ENCODE assay signal across 9 cellular contexts in genomic region chr6:34982424-34982852, GRCh38.
A peak's percentile ranks its signal among the peaks of the same experiment; 100 is the strongest.
DNase-seq lines count a peak whose midpoint lies in the region; ATAC-seq, FAIRE-seq and TF ChIP-seq lines count a peak whose summit lies in the region.
"Had no signal": no experiment of that assay in that cellular context is flagged by ENCODE, and none has a peak within 500 bp of the region (broad histone marks: within the 10 kb centered on the region; RNA-seq: fewer than 3 reads in every experiment).

No MANE protein-coding gene starts in this region.

- no peaks in the 10 kb centered on the region for H3K9me3 Mint-ChIP-seq in astrocyte (ENCODE audit: unreplicated experiment)
- H3K9me3 Mint-ChIP-seq: activated naive CD8-positive, alpha-beta T cell treated with anti-CD3 and anti-CD28 coated beads, Interleukin-2, amount 10 ng/mL, durations not matched to agents 7 days and 5 days had no signal

- H3K9ac ChIP-seq in astrocyte (ENCODE audit: low read length), result no peak overlapping the region
- no peak overlapping the region for H3K9ac ChIP-seq in HepG2 (ENCODE audit: insufficient read depth, low read depth, low read length)
- H3K9ac ChIP-seq in colonic mucosa (ENCODE audit: low read depth in 2 of 2, low read length in 2 of 2), result no peak overlapping the region

- no peak for TF ChIP-seq RAD21 in HepG2 (CRISPR knock-in tag; IDR thresholded peaks at IDR 0.05)

- H3K36me3 ChIP-seq in astrocyte (ENCODE audit: insufficient read depth, low read length) (no peaks in the 10 kb centered on the region), HepG2 (replicated peaks in 1 of 2; ENCODE audit: control insufficient read depth in 1 of 2, insufficient read depth in 2 of 2, low read length in 2 of 2) (peaks cover 15 to 48% of the 10 kb centered on the region in 2 experiments), Peyer's patch (peaks cover 0 to 59% (median 0%) of the 10 kb centered on the region in 3 donors), colonic mucosa (no peaks in the 10 kb centered on the region)

- no peaks in the 10 kb centered on the region for H3K27me3 ChIP-seq in astrocyte (ENCODE audit: insufficient read depth, low read length)
- H3K27me3 ChIP-seq in HepG2 (ENCODE audit: control insufficient read depth in 1 of 2, insufficient read depth in 2 of 2, low read length in 2 of 2), result no peaks in the 10 kb centered on the region
- no peaks in the 10 kb centered on the region for H3K27me3 ChIP-seq in Peyer's patch
- H3K27me3 ChIP-seq in colonic mucosa, result no peaks in the 10 kb centered on the region

- FAIRE-seq in astrocyte (lab: Jason Lieb, UNC) (no peak), HepG2 (lab: Jason Lieb, UNC) (peak; percentile 32)

- no peak overlapping the region for H3K4me3 ChIP-seq in astrocyte (ENCODE audit: insufficient read depth, low read depth, low read length)
- H3K4me3 ChIP-seq in HepG2 (replicated peaks in 1 of 3; ENCODE audit: insufficient read depth in 1 of 3, low read depth in 2 of 3, low read length in 3 of 3), result no peak overlapping the region
- H3K4me3 ChIP-seq in Peyer's patch, result no peak overlapping the region
- no peak overlapping the region for H3K4me3 ChIP-seq in colonic mucosa

- in situ Hi-C loops in HepG2 (cut with HindIII; ENCODE audit: extremely low pct_ligation_motif_present, low pct_unique_long_range_greater_than_20kb), result no loop called here

- H3K4me3 Mint-ChIP-seq in astrocyte (ENCODE audit: unreplicated experiment), result no peak overlapping the region
- H3K4me3 Mint-ChIP-seq: activated naive CD8-positive, alpha-beta T cell treated with anti-CD3 and anti-CD28 coated beads, Interleukin-2, amount 10 ng/mL, durations not matched to agents 7 days and 5 days had no signal

- H4K20me1 ChIP-seq in astrocyte (ENCODE audit: insufficient read depth, low read length), result no peaks in the 10 kb centered on the region
- H4K20me1 ChIP-seq in HepG2 (ENCODE audit: insufficient read depth, low read length), result no peaks in the 10 kb centered on the region

- no peaks in the 10 kb centered on the region for H3K36me3 Mint-ChIP-seq in astrocyte (ENCODE audit: low read depth, unreplicated experiment)

- H3K9me3 ChIP-seq in astrocyte (ENCODE audit: insufficient read depth, low read depth, low read length) (no peaks in the 10 kb centered on the region), HepG2 (ENCODE audit: low read length) (no peaks in the 10 kb centered on the region), Peyer's patch (no peaks in the 10 kb centered on the region), colonic mucosa (no peaks in the 10 kb centered on the region)

- TF ChIP-seq CTCF in astrocyte (IDR thresholded peaks at IDR 0.05; ENCODE audit: insufficient read depth, low read depth, low read length) (peak; percentile 47), HepG2 (CRISPR knock-in tag; IDR thresholded peaks at IDR 0.05) (peak; percentile 40), Peyer's patch (IDR thresholded peaks at IDR 0.05) (peak in 3 of 6 experiments; percentile 24 to 29 (median 27)), colonic mucosa (IDR thresholded peaks at IDR 0.05) (no peak)

- intact Hi-C loops in HepG2 (cut with micrococcal nuclease; ENCODE audit: unreplicated experiment) (no loop called here), colonic mucosa (cut with DNase I) (loop anchor here (10.0 kb wide), 1 partner anchor 262 kb away; no protein-coding TSS in a partner anchor)

- H3K4me1 Mint-ChIP-seq in astrocyte (ENCODE audit: low read depth, unreplicated experiment), result peaks cover 6% of the 10 kb centered on the region
- H3K4me1 Mint-ChIP-seq: activated naive CD8-positive, alpha-beta T cell treated with anti-CD3 and anti-CD28 coated beads, Interleukin-2, amount 10 ng/mL, durations not matched to agents 7 days and 5 days had no signal

- H3K4me1 ChIP-seq in astrocyte (ENCODE audit: insufficient read depth, low read length) (peaks cover 7% of the 10 kb centered on the region), HepG2 (ENCODE audit: insufficient read depth, low read length) (no peaks in the 10 kb centered on the region), Peyer's patch (no peaks in the 10 kb centered on the region), colonic mucosa (no peaks in the 10 kb centered on the region)

- peak; percentile 72 for ATAC-seq in HepG2
- no peak for ATAC-seq in GM18505 (IDR thresholded peaks at IDR 0.05; ENCODE audit: unreplicated experiment)

- WGBS in HepG2 (ENCODE audit: low lambda C conversion rate), result 86% methylated on average over 11 of the region's 11 CpGs

- TF ChIP-seq POLR2A in HepG2 (IDR thresholded peaks at IDR 0.05; ENCODE audit: insufficient read depth in 1 of 2, low read depth in 2 of 2, low read length in 2 of 2), result no peak
- no peak for TF ChIP-seq POLR2A in Peyer's patch (IDR thresholded peaks at IDR 0.05)
- TF ChIP-seq POLR2A in GM18505 (IDR thresholded peaks at IDR 0.05; ENCODE audit: borderline replicate concordance, extremely low read depth, insufficient read depth, insufficient read length), result no peak

- CTCF ChIA-PET in HepG2 (lab: Yijun Ruan, JAX; ENCODE audit: low intra/inter-chr PET ratio, low total read pairs), result no interaction called here

- H2AFZ ChIP-seq in astrocyte (ENCODE audit: low read depth, low read length) (no peak overlapping the region), HepG2 (ENCODE audit: low read length) (no peak overlapping the region)

- TF ChIP-seq EP300 in HepG2 (IDR thresholded peaks at IDR 0.05; ENCODE audit: low read depth in 2 of 2, low read length in 2 of 2) (no peak), HepG2 (CRISPR knock-in tag; IDR thresholded peaks at IDR 0.05; ENCODE audit: borderline replicate concordance) (no peak)

- no TSS peak for BruUV-seq in HepG2 (replicated peaks; lab: Mats Ljungman, UMichigan)

- peak overlapping the region; percentile 12 for H3K4me2 ChIP-seq in astrocyte (ENCODE audit: low read length)
- H3K4me2 ChIP-seq in HepG2 (ENCODE audit: low read depth, low read length), result no peak overlapping the region

- peak; percentile 56 for DNase-seq in AG20443 (ENCODE audit: low spot score)
- peak; percentile 17 for DNase-seq in HT1080 (ENCODE audit: low read depth)
- DNase-seq in astrocyte (ENCODE audit: low read depth), result peak; percentile 6
- peak; percentile 30 for DNase-seq in HepG2 (ENCODE audit: low spot score)
- DNase-seq in Peyer's patch, result no peak
- no peak for DNase-seq in effector CD8-positive, alpha-beta T cell (lab: John Stamatoyannopoulos, UW)
- DNase-seq in colonic mucosa, result no peak
- DNase-seq: activated naive CD8-positive, alpha-beta T cell treated with anti-CD3 and anti-CD28 coated beads, Interleukin-2, amount 10 ng/mL, durations not matched to agents 7 days and 5 days had no signal

- no peaks in the 10 kb centered on the region for H3K27me3 Mint-ChIP-seq in astrocyte (ENCODE audit: low read depth, unreplicated experiment)
- H3K27me3 Mint-ChIP-seq: activated naive CD8-positive, alpha-beta T cell treated with anti-CD3 and anti-CD28 coated beads, Interleukin-2, amount 10 ng/mL, durations not matched to agents 7 days and 5 days had no signal

- no peak overlapping the region for H3K27ac Mint-ChIP-seq in astrocyte (ENCODE audit: unreplicated experiment)
- H3K27ac Mint-ChIP-seq: activated naive CD8-positive, alpha-beta T cell treated with anti-CD3 and anti-CD28 coated beads, Interleukin-2, amount 10 ng/mL, durations not matched to agents 7 days and 5 days had no signal

- POLR2A ChIA-PET in HepG2 (lab: Yijun Ruan, JAX), result no interaction called here

- H3K79me2 ChIP-seq in astrocyte (ENCODE audit: insufficient read depth, low read length) (no peaks in the 10 kb centered on the region), HepG2 (ENCODE audit: insufficient read depth, low read length) (no peaks in the 10 kb centered on the region)

- no peak overlapping the region for H3K27ac ChIP-seq in astrocyte (ENCODE audit: low read depth, low read length)
- no peak overlapping the region for H3K27ac ChIP-seq in HepG2 (ENCODE audit: extremely low read length, insufficient read depth, low read length)
- no peak overlapping the region for H3K27ac ChIP-seq in Peyer's patch
- H3K27ac ChIP-seq in colonic mucosa, result no peak overlapping the region

TF ChIP-seq in HepG2, 621 proteins besides CTCF, POLR2A, EP300 and RAD21:
- TF ChIP-seq ZNF33B (CRISPR knock-in tag; IDR thresholded peaks at IDR 0.05) (no peak), RBM22 (optimal IDR thresholded peaks at IDR 0.05; ENCODE audit: low read length) (peak; percentile 27), SMC3 (IDR thresholded peaks at IDR 0.05; ENCODE audit: low read length) (peak; percentile 51; the same call in 1 of the 2 replicates), ZNF577 (CRISPR knock-in tag; IDR thresholded peaks at IDR 0.05; ENCODE audit: borderline replicate concordance, low read depth) (no peak), THAP8 (CRISPR knock-in tag; IDR thresholded peaks at IDR 0.05; ENCODE audit: borderline replicate concordance) (no peak), ZNF883 (CRISPR knock-in tag; IDR thresholded peaks at IDR 0.05; ENCODE audit: not compliant biosample characterization) (no peak), SRSF4 (IDR thresholded peaks at IDR 0.05; ENCODE audit: low read depth, low read length, poor library complexity, severe bottlenecking) (no peak), POGK (CRISPR knock-in tag; conservative IDR thresholded peaks at IDR 0.05) (no peak), KLF11 (CRISPR knock-in tag; IDR thresholded peaks at IDR 0.05) (no peak), YY1 (IDR thresholded peaks at IDR 0.05; ENCODE audit: insufficient read depth, insufficient replicate concordance, low read depth, low read length) (no peak), STAG1 (CRISPR knock-in tag; IDR thresholded peaks at IDR 0.05) (peak; percentile 42), ZC3H4 (CRISPR knock-in tag; IDR thresholded peaks at IDR 0.05; ENCODE audit: borderline replicate concordance) (no peak), BHLHE40 (IDR thresholded peaks at IDR 0.05; ENCODE audit: low read length) (no peak)

Comparison
In these comparisons a context has a peak if more than half of its experiments do, and no peak if none do; other contexts are left out.
1. DNase-seq: peak in AG20443 (single experiment), HT1080 (single experiment), astrocyte (single experiment) and HepG2 (single experiment); none in Peyer's patch (0 of 3), effector CD8-positive, alpha-beta T cell (single experiment) and colonic mucosa (single experiment).